In genomic region chr5:147782053-147783028, GRCh38 we compare ENCODE assay signal across 8 cellular contexts. TPM values are rescaled to one million over a fixed set of nuclear protein-coding genes. Genes with fewer than 3 reads are reported as not detected.
DNase-seq lines count a peak whose midpoint lies in the region; ATAC-seq and TF ChIP-seq lines count a peak whose summit lies in the region.

TSS of gene JAKMIP2 (minus strand) at chr5:147782728. CDS start at chr5:147671806, 110,922 bp downstream.

- H3K9ac ChIP-seq in PC-3 (ENCODE audit: low read length): no peak within 1 kb of the TSS

- H3K79me2 ChIP-seq in PC-3 (ENCODE audit: low read length) (no peaks in the 10 kb centered on the region), osteoblast (ENCODE audit: insufficient read depth, low read length) (no peaks in the 10 kb centered on the region)

- DNase-seq in BE2C (peak; percentile 100), PC-3 (peak; percentile 10), osteoblast (ENCODE audit: insufficient read length, low spot score, missing footprints) (no peak)
- peak; percentile 95 for DNase-seq in Jurkat, Clone E6-1 (ENCODE audit: low read depth, low spot score)
- DNase-seq in activated effector memory CD4-positive, alpha-beta T cell treated with anti-CD3 and anti-CD28 coated beads, Interleukin-2, amount 50 U/mL, for 16 hours: peak; percentile 89

- H2AFZ ChIP-seq in PC-3 (ENCODE audit: low read length): peak within 1 kb of the TSS; percentile 25; the same call in 1 of the 2 replicates
- H2AFZ ChIP-seq in osteoblast (ENCODE audit: low read length): peak within 1 kb of the TSS; percentile 56

- intact Hi-C loops in PC-3 (cut with micrococcal nuclease): no loop called here

- BruUV-seq in PC-3 (replicated peaks; lab: Mats Ljungman, UMichigan): TSS peak; percentile 78

- no peaks in the 10 kb centered on the region for H3K9me2 ChIP-seq in PC-3 (replicated peaks; ENCODE audit: low read length)

- H3K4me3 ChIP-seq in BE2C (ENCODE audit: low read depth, low read length) (peak within 1 kb of the TSS; percentile 91), PC-3 (ENCODE audit: low read length) (peak within 1 kb of the TSS; percentile 2; the same call in 1 of the 2 replicates), gastroesophageal sphincter (peak within 1 kb of the TSS in 1 of 2 donors; percentile 30), osteoblast (ENCODE audit: insufficient read depth, low read length) (no peak within 1 kb of the TSS)
- H3K4me3 ChIP-seq in Jurkat, Clone E6-1 (ENCODE audit: low read length): peak within 1 kb of the TSS; percentile 71

- WGBS in gastroesophageal sphincter (ENCODE audit: low coverage in 1 of 2), 2 donors: 8 to 11% methylated on average over 1 to 7 of the region's 19 CpGs

- TF ChIP-seq CTCF in BE2C (IDR thresholded peaks at IDR 0.05; ENCODE audit: low read depth, low read length) (peak; percentile 48), PC-3 (conservative IDR thresholded peaks at IDR 0.05; ENCODE audit: low read depth, low read length) (no peak), gastroesophageal sphincter (IDR thresholded peaks at IDR 0.05) (no peak), osteoblast (IDR thresholded peaks at IDR 0.05; ENCODE audit: extremely low read depth, low read depth, low read length) (no peak)

- POLR2A ChIA-PET in PC-3 (lab: Charles Lee; ENCODE audit: unreplicated experiment): no interaction called here

- no peak for TF ChIP-seq EP300 in gastroesophageal sphincter (IDR thresholded peaks at IDR 0.05)

- TF ChIP-seq POLR2A in gastroesophageal sphincter (IDR thresholded peaks at IDR 0.05): no peak

- CTCF ChIA-PET in PC-3 (lab: Charles Lee): interaction anchor here (1.0 kb wide), 1 partner anchor 92 kb away, joined by 3 read pairs; no protein-coding TSS in a partner anchor

- no peaks in the 10 kb centered on the region for H4K20me1 ChIP-seq in PC-3 (ENCODE audit: low read length)
- H4K20me1 ChIP-seq in osteoblast (ENCODE audit: insufficient read depth, low read length): no peaks in the 10 kb centered on the region

- no peak within 1 kb of the TSS for H3K27ac ChIP-seq in PC-3 (ENCODE audit: low read length)
- no peak within 1 kb of the TSS for H3K27ac ChIP-seq in gastroesophageal sphincter
- no peak within 1 kb of the TSS for H3K27ac ChIP-seq in osteoblast (ENCODE audit: low read depth, low read length)
- peak within 1 kb of the TSS; percentile 86 for H3K27ac ChIP-seq in temporal lobe (ENCODE audit: low read depth, low read length)

- H3K4me2 ChIP-seq in PC-3 (ENCODE audit: low read length) (no peak within 1 kb of the TSS), osteoblast (ENCODE audit: insufficient read depth, low read length) (no peak within 1 kb of the TSS)

- H3K9me3 ChIP-seq in BE2C: no peaks in the 10 kb centered on the region
- H3K9me3 ChIP-seq in PC-3 (ENCODE audit: low read length): no peaks in the 10 kb centered on the region
- H3K9me3 ChIP-seq in gastroesophageal sphincter: no peaks in the 10 kb centered on the region
- no peaks in the 10 kb centered on the region for H3K9me3 ChIP-seq in osteoblast (ENCODE audit: low read depth, low read length)

- H3K4me1 ChIP-seq in BE2C: peaks cover 6% of the 10 kb centered on the region
- no peaks in the 10 kb centered on the region for H3K4me1 ChIP-seq in PC-3 (ENCODE audit: insufficient read depth, low read length)
- H3K4me1 ChIP-seq in gastroesophageal sphincter: peaks cover 0 to 11% (median 0%) of the 10 kb centered on the region in 3 donors
- no peaks in the 10 kb centered on the region for H3K4me1 ChIP-seq in osteoblast (ENCODE audit: insufficient read depth, low read length)

- H3K27me3 ChIP-seq in BE2C (no peaks in the 10 kb centered on the region), PC-3 (ENCODE audit: low read length) (no peaks in the 10 kb centered on the region), gastroesophageal sphincter (no peaks in the 10 kb centered on the region), osteoblast (ENCODE audit: insufficient read depth, low read length) (no peaks in the 10 kb centered on the region)

- ATAC-seq in GM19463 (IDR thresholded peaks at IDR 0.05; ENCODE audit: unreplicated experiment) (peak; percentile 89), PC-3 (peak; percentile 70; the same call in 1 of the 2 replicates), gastroesophageal sphincter (peak; percentile 39)

- H3F3A ChIP-seq in PC-3 (ENCODE audit: low read length, unreplicated experiment): no peaks in the 10 kb centered on the region

- H3K36me3 ChIP-seq in BE2C (no peaks in the 10 kb centered on the region), PC-3 (ENCODE audit: low read depth, low read length) (no peaks in the 10 kb centered on the region), gastroesophageal sphincter (no peaks in the 10 kb centered on the region), osteoblast (ENCODE audit: insufficient read depth, low read length) (no peaks in the 10 kb centered on the region)

RNA-seq across cellular contexts. Expression of gene JAKMIP2, which starts in this region (rescaled TPM):
- 20.3 TPM for polyA plus RNA-seq in BE2C (2012; ENCODE audit: insufficient read depth, insufficient read length, low read depth)
- polyA plus RNA-seq in Jurkat, Clone E6-1 (2012; ENCODE audit: insufficient read depth, insufficient read length): 2.1 TPM
- 0.15 TPM in 1 of 2 replicates, not detected in the other for total RNA-seq in PC-3 (2014; rRNA removed)
- total RNA-seq in gastroesophageal sphincter: 1 to 10 TPM in 1 of 4 donors, under 1 TPM in 3; 0.62 to 2.3 (median 0.79) TPM
- 1.1 and 1.2 TPM in 2 replicates for total RNA-seq in osteoblast
- total RNA-seq in temporal lobe: 49.7 TPM

Comparison
In these comparisons a context has a peak if more than half of its experiments do, and no peak if none do; other contexts are left out.
1. RNA of gene JAKMIP2 (total RNA-seq): 49.7 TPM in temporal lobe (single experiment); 1.1 to 1.2 TPM in osteoblast, 0.62 to 2.3 TPM in gastroesophageal sphincter and 0.15 TPM in PC-3; every median in the first group is over 10 times any median in the second.
2. Peak in DNase-seq, ATAC-seq and H3K4me3 ChIP-seq in PC-3; RNA of the gene not detected or under 1 TPM.
3. ATAC-seq: peak in every context shown above with its lines; median percentile 89 in GM19463; 70 in PC-3; 39 in gastroesophageal sphincter.